8 cellular contexts compared by ENCODE assay signal in genomic region chr17:17206913-17207368, GRCh38. TPM values are rescaled to one million over a fixed set of nuclear protein-coding genes. Genes with fewer than 3 reads are reported as not detected.
DNase-seq lines count a peak whose midpoint lies in the region; ATAC-seq and TF ChIP-seq lines count a peak whose summit lies in the region.

No MANE protein-coding gene starts in this region.

- no peak for ATAC-seq in central memory CD8-positive, alpha-beta T cell (replicated peaks; ENCODE audit: extremely low read depth, poor library complexity, severe bottlenecking)
- no peak for ATAC-seq in natural killer cell treated with Interleukin-12 subunit alpha and Interleukin-12 subunit beta and Interleukin-15 and Interleukin-18, amount 100 ng/mL, for 72 hours

- H3F3A ChIP-seq in MM.1S (ENCODE audit: insufficient read depth, low read length): peaks cover 31% of the 10 kb centered on the region

- no peak overlapping the region for H3K4me3 ChIP-seq in ACC112 (ENCODE audit: low read depth, low read length)
- no peak overlapping the region for H3K4me3 ChIP-seq in MM.1S (ENCODE audit: low read length)

- H3K27me3 Mint-ChIP-seq in central memory CD8-positive, alpha-beta T cell: no peaks in the 10 kb centered on the region
- H3K27me3 Mint-ChIP-seq in natural killer cell treated with Interleukin-12 subunit alpha and Interleukin-12 subunit beta and Interleukin-15 and Interleukin-18, amount 100 ng/mL, for 72 hours: no peaks in the 10 kb centered on the region

- peak overlapping the region; percentile 73 for H3K4me3 Mint-ChIP-seq in central memory CD8-positive, alpha-beta T cell
- H3K4me3 Mint-ChIP-seq in natural killer cell treated with Interleukin-12 subunit alpha and Interleukin-12 subunit beta and Interleukin-15 and Interleukin-18, amount 100 ng/mL, for 72 hours: peak overlapping the region; percentile 32

- peak overlapping the region; percentile 66 for H2AFZ ChIP-seq in ACC112 (ENCODE audit: low read length, unreplicated experiment)
- peak overlapping the region; percentile 85 for H2AFZ ChIP-seq in MM.1S (ENCODE audit: low read length)

- peaks cover 27% of the 10 kb centered on the region for H3K36me3 Mint-ChIP-seq in central memory CD8-positive, alpha-beta T cell (ENCODE audit: insufficient read depth)
- H3K36me3 Mint-ChIP-seq in natural killer cell treated with Interleukin-12 subunit alpha and Interleukin-12 subunit beta and Interleukin-15 and Interleukin-18, amount 100 ng/mL, for 72 hours: no peaks in the 10 kb centered on the region

- H3K27me3 ChIP-seq in ACC112 (ENCODE audit: insufficient read depth, low read length) (no peaks in the 10 kb centered on the region), MM.1S (replicated peaks; ENCODE audit: insufficient read depth, low read length) (no peaks in the 10 kb centered on the region)

- H3K27ac ChIP-seq in ACC112 (ENCODE audit: low read depth, low read length) (peak overlapping the region; percentile 23; the same call in 1 of the 2 replicates), MM.1S (ENCODE audit: low read length) (no peak overlapping the region)

- DNase-seq in MM.1S: no peak
- no peak for DNase-seq in central memory CD8-positive, alpha-beta T cell (ENCODE audit: low spot score in 2 of 2)
- no peak for DNase-seq in natural killer cell treated with Interleukin-12 subunit alpha and Interleukin-12 subunit beta and Interleukin-15 and Interleukin-18, amount 100 ng/mL, for 72 hours (ENCODE audit: low spot score)
- DNase-seq in DMS 273 treated with DMSO at 0.1 percent for 48 hours (lab: John Stamatoyannopoulos, UW): no peak
- no peak for DNase-seq in cerebellum (ENCODE audit: low spot score)
- DNase-seq in NOMO-1 (lab: John Stamatoyannopoulos, UW; ENCODE audit: unreplicated experiment in 2 of 2): no peak
- no peak for DNase-seq in kidney glomerular epithelial cell (lab: John Stamatoyannopoulos, UW)

- peaks cover 22% of the 10 kb centered on the region for H3K4me1 ChIP-seq in ACC112 (ENCODE audit: control insufficient read depth, insufficient read depth, low read length, unreplicated experiment)
- H3K4me1 ChIP-seq in MM.1S (ENCODE audit: low read length): peaks cover 8% of the 10 kb centered on the region; the same call in 1 of the 2 replicates

- H4K20me1 ChIP-seq in MM.1S (ENCODE audit: insufficient read depth, low read length): no peaks in the 10 kb centered on the region

- peaks cover 32% of the 10 kb centered on the region for H3K4me1 Mint-ChIP-seq in central memory CD8-positive, alpha-beta T cell
- peaks cover 20 to 29% of the 10 kb centered on the region in 2 donors for H3K4me1 Mint-ChIP-seq in natural killer cell treated with Interleukin-12 subunit alpha and Interleukin-12 subunit beta and Interleukin-15 and Interleukin-18, amount 100 ng/mL, for 72 hours (ENCODE audit: low read depth in 2 of 2)

- peaks cover 4% of the 10 kb centered on the region; the same call in 1 of the 2 replicates for H3K36me3 ChIP-seq in ACC112 (ENCODE audit: insufficient read depth, low read length)
- no peaks in the 10 kb centered on the region for H3K36me3 ChIP-seq in MM.1S (replicated peaks; ENCODE audit: insufficient read depth, low read length)

- peak overlapping the region; percentile 81 for H3K27ac Mint-ChIP-seq in central memory CD8-positive, alpha-beta T cell (ENCODE audit: low read depth)
- H3K27ac Mint-ChIP-seq in natural killer cell treated with Interleukin-12 subunit alpha and Interleukin-12 subunit beta and Interleukin-15 and Interleukin-18, amount 100 ng/mL, for 72 hours: no peak overlapping the region

- no peak for TF ChIP-seq CTCF in MM.1S (IDR thresholded peaks at IDR 0.05; ENCODE audit: low read length)

- no peak overlapping the region for H3K9ac ChIP-seq in MM.1S (ENCODE audit: low read length)

- no peaks in the 10 kb centered on the region for H3K9me2 ChIP-seq in MM.1S (replicated peaks; ENCODE audit: insufficient read depth, low read length)

- H3K79me2 ChIP-seq in ACC112 (ENCODE audit: control insufficient read depth, insufficient read depth, low read length, unreplicated experiment): peaks cover 9% of the 10 kb centered on the region
- H3K79me2 ChIP-seq in MM.1S (ENCODE audit: low read length): peaks cover 32% of the 10 kb centered on the region

- H3K9me3 ChIP-seq in MM.1S (replicated peaks; ENCODE audit: insufficient read depth, low read length): no peaks in the 10 kb centered on the region

- H3K4me2 ChIP-seq in MM.1S (ENCODE audit: low read depth, low read length): peak overlapping the region; percentile 97; the same call in 1 of the 2 replicates

- H3K9me3 Mint-ChIP-seq in central memory CD8-positive, alpha-beta T cell: no peaks in the 10 kb centered on the region
- H3K9me3 Mint-ChIP-seq in natural killer cell treated with Interleukin-12 subunit alpha and Interleukin-12 subunit beta and Interleukin-15 and Interleukin-18, amount 100 ng/mL, for 72 hours: no peaks in the 10 kb centered on the region

RNA-seq across cellular contexts. Expression of gene PLD6, which starts 0.8 kb away (rescaled TPM):
- 10 to 100 TPM in 1 of 2 donors, 1 to 10 TPM in 1; 3.4 to 18.2 TPM for total RNA-seq in natural killer cell treated with Interleukin-12 subunit alpha and Interleukin-12 subunit beta and Interleukin-15 and Interleukin-18, amount 100 ng/mL, for 72 hours
- 6.8 TPM for total RNA-seq in cerebellum

RNA-seq across cellular contexts. Expression of gene FLCN, which starts 30.0 kb away (rescaled TPM):
- total RNA-seq in natural killer cell treated with Interleukin-12 subunit alpha and Interleukin-12 subunit beta and Interleukin-15 and Interleukin-18, amount 100 ng/mL, for 72 hours: 10 to 100 TPM; 41.2 to 43.8 TPM
- 60.1 TPM for total RNA-seq in cerebellum
